1 cellular context compared by ENCODE assay signal in the genomic region with DNA sequence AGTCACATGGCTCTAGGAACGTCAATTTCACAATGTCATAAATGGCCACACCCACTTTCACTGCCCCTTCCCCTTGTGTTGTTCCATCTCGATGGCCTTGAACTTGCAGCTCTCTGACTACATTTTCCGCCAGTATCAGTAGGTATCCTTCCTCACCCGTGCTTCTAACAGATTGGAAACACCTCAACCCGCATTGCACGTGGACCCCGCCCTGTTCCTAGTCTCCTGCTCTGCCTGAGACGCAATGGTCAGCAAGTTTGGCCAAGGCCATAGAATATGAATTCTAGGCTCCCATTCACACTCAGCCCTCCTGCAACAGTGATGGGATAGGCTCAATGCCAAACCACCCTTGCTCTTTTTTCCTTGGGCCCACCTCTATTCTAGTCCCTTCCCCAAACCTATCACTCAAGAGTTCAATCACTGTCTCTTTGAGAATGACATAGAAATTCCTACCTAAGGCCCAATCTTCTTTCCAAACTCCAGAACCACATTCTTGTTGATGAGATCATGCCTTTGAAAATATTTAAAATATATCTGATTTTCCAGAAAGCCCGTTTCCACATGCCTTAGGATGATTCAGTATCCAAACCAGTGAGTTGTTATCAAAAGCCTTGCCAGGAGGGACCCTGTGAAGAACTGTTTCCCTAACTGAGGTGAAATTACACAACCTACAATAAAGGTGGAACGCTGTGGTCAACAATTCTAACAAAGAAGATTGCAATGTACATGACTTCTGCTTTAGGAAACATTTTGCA.
TF ChIP-seq lines count a peak whose summit lies in the region.

No MANE protein-coding gene starts in this region.

TF ChIP-seq in IMR-90, 13 proteins besides CTCF, POLR2A, EP300 and RAD21 (continued from another document):
- TF ChIP-seq RCOR1 (IDR thresholded peaks at IDR 0.05; ENCODE audit: insufficient replicate concordance, low read length), result no peak
